In genomic region chr7:33111614-33112013, GRCh38 we compare ENCODE assay signal across 30 cellular contexts.
"Had no signal": no experiment of that assay in that cellular context is flagged by ENCODE, and none has a peak within 500 bp of the region (broad histone marks: within the 10 kb centered on the region; RNA-seq: fewer than 3 reads in every experiment).

No MANE protein-coding gene starts in this region.

- H3K4me3 ChIP-seq: lower lobe of right lung, ovary, prostate gland, sigmoid colon, spleen, tibial nerve, vagina had no signal

- H3K27me3 Mint-ChIP-seq: stimulated activated memory B cell treated with anti-CD40 and anti-IgM and Interleukin-4, amounts not matched to agents 10 μg/mL and 1 μg/mL and 100 μg/mL, for 72 hours had no signal

- H3K27ac ChIP-seq: lower lobe of right lung, ovary, prostate gland, sigmoid colon, spleen, tibial nerve, vagina had no signal

- ATAC-seq: left cardiac atrium; left lobe of liver; lower lobe of right lung; natural killer cell; right cardiac atrium; stimulated activated memory B cell treated with anti-CD40 and anti-IgM and Interleukin-4, amounts not matched to agents 10 μg/mL and 1 μg/mL and 100 μg/mL, for 72 hours; stimulated activated naive CD8-positive, alpha-beta T cell treated with anti-CD3 and anti-CD28 coated beads, Interleukin-15, amount 100 ng/mL, for 72 hours had no signal

- H3K36me3 ChIP-seq: lower lobe of right lung, ovary, prostate gland, sigmoid colon, spleen, tibial nerve, vagina had no signal

- H3K9me3 Mint-ChIP-seq: mesothelial cell of epicardium; naive B cell; natural killer cell; nephron progenitor cell; stimulated activated memory B cell treated with anti-CD40 and anti-IgM and Interleukin-4, amounts not matched to agents 10 μg/mL and 1 μg/mL and 100 μg/mL, for 72 hours; stimulated activated naive CD8-positive, alpha-beta T cell treated with anti-CD3 and anti-CD28 coated beads, Interleukin-15, amount 100 ng/mL, for 72 hours; type B pancreatic cell had no signal

- H3K4me3 Mint-ChIP-seq: mesothelial cell of epicardium; stimulated activated memory B cell treated with anti-CD40 and anti-IgM and Interleukin-4, amounts not matched to agents 10 μg/mL and 1 μg/mL and 100 μg/mL, for 72 hours; stimulated activated naive CD8-positive, alpha-beta T cell treated with anti-CD3 and anti-CD28 coated beads, Interleukin-15, amount 100 ng/mL, for 72 hours had no signal

- FAIRE-seq: keratinocyte, small intestine had no signal

- H3K27me3 ChIP-seq: ovary, sigmoid colon, spleen, tibial nerve, vagina had no signal

- H3K27ac Mint-ChIP-seq: mesothelial cell of epicardium; naive B cell; natural killer cell; nephron progenitor cell; stimulated activated memory B cell treated with anti-CD40 and anti-IgM and Interleukin-4, amounts not matched to agents 10 μg/mL and 1 μg/mL and 100 μg/mL, for 72 hours; stimulated activated naive CD8-positive, alpha-beta T cell treated with anti-CD3 and anti-CD28 coated beads, Interleukin-15, amount 100 ng/mL, for 72 hours had no signal

- H3K9me3 ChIP-seq: lower lobe of right lung, ovary, prostate gland, sigmoid colon, spleen, tibial nerve, vagina had no signal

- DNase-seq: hippocampal formation; kidney glomerular epithelial cell; left cardiac atrium; lower lobe of right lung; mesendoderm; naive B cell; natural killer cell; nephron progenitor cell; ovary; posterior cingulate gyrus; retina; right cardiac atrium; sigmoid colon; small intestine; spleen; stimulated activated CD4-positive, alpha-beta T cell treated with anti-CD3 and anti-CD28 coated beads, Interleukin-1b, Interleukin-23, amount 100 ng/mL, for 48 hours; stimulated activated CD4-positive, alpha-beta T cell treated with anti-CD3 and anti-CD28 coated beads, Interleukin-2, amount 100 ng/mL, for 48 hours; stimulated activated CD4-positive, alpha-beta T cell treated with anti-CD3 and anti-CD28 coated beads, Interleukin-4, amount 100 ng/mL, for 4 hours; stimulated activated CD8-positive, alpha-beta memory T cell treated with anti-CD3 and anti-CD28 coated beads, Interleukin-4, amount 100 ng/mL, for 48 hours; stimulated activated naive CD4-positive, alpha-beta T cell treated with Interleukin-2 at 50 U/mL for 16 hours; stimulated activated naive CD8-positive, alpha-beta T cell treated with anti-CD3 and anti-CD28 coated beads, Interleukin-15, amount 100 ng/mL, for 72 hours; substantia nigra had no signal

- H3K36me3 Mint-ChIP-seq: mesothelial cell of epicardium; naive B cell; natural killer cell; stimulated activated memory B cell treated with anti-CD40 and anti-IgM and Interleukin-4, amounts not matched to agents 10 μg/mL and 1 μg/mL and 100 μg/mL, for 72 hours; type B pancreatic cell had no signal
